In the genomic region with DNA sequence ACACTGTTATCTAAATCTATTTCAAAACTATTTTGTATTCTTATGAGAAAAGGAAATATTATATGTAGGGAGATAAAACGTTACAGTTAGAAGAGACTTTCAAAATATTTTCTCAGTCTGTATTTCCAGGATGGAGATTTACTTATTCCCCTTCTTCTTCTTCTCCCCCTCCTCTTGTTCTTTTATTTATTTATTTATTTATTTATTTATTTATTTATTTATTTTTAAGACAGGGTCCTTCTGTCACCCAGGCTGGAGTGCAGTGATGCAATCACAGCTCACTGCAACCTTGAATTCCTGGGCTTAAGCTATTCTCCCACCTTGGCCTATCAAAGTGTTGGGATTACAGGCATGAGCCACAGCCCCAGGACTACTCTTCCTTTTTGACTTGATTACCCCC, we compare ENCODE assay signal across 29 cellular contexts. TPM values are rescaled to one million over a fixed set of nuclear protein-coding genes. Genes with fewer than 3 reads are reported as not detected.
"Had no signal": no experiment of that assay in that cellular context is flagged by ENCODE, and none has a peak within 500 bp of the region (broad histone marks: within the 10 kb centered on the region; RNA-seq: fewer than 3 reads in every experiment).

No MANE protein-coding gene starts in this region.

- ATAC-seq: effector memory CD8-positive, alpha-beta T cell; esophagus mucosa; gastrocnemius medialis; heart right ventricle; left cardiac atrium; left lung; left ventricle myocardium superior; lower lobe of right lung; mucosa of descending colon had no signal

- H3K4me3 Mint-ChIP-seq: dendritic cell treated with granulocyte-macrophage colony-stimulating factor and Interleukin-4, amounts not matched to agents 40 ng/mL and 50 ng/mL, for 4 days; effector memory CD8-positive, alpha-beta T cell; endodermal cell; mesothelial cell of epicardium had no signal

- DNase-seq: colonic mucosa; cortex of kidney; effector CD8-positive, alpha-beta T cell; effector memory CD8-positive, alpha-beta T cell; endodermal cell; erythroblast; esophagus squamous epithelium; foreskin fibroblast; foreskin melanocyte; gastrocnemius medialis; glutamatergic neuron; head of caudate nucleus; heart right ventricle; hippocampal formation; left cardiac atrium; left lung; left ventricle myocardium superior; lower lobe of right lung; mesenchymal stem cell; mucosa of descending colon; naive B cell had no signal

- H3K27ac ChIP-seq: colonic mucosa, epithelial cell of prostate, esophagus squamous epithelium, gastrocnemius medialis, heart right ventricle, left lung, lower lobe of right lung had no signal

- H3K4me3 ChIP-seq: colonic mucosa, esophagus squamous epithelium, gastrocnemius medialis, heart right ventricle, left lung, lower lobe of right lung, mucosa of descending colon had no signal

- FAIRE-seq: endometrium, islet of Langerhans, keratinocyte had no signal

- H3K9me3 ChIP-seq: colonic mucosa, esophagus squamous epithelium, gastrocnemius medialis, lower lobe of right lung, mucosa of descending colon had no signal

- H3K27ac Mint-ChIP-seq: dendritic cell treated with granulocyte-macrophage colony-stimulating factor and Interleukin-4, amounts not matched to agents 40 ng/mL and 50 ng/mL, for 4 days; effector memory CD8-positive, alpha-beta T cell; endodermal cell; mesothelial cell of epicardium; naive B cell had no signal

RNA-seq across cellular contexts. Expression of a gene that starts 30.0 kb away (rescaled TPM):
- total RNA-seq: kidney epithelial cell had no signal
